ENCODE assay signal across 13 cellular contexts in genomic region chr14:57574617-57575288, GRCh38.
DNase-seq lines count a peak whose midpoint lies in the region; ATAC-seq, FAIRE-seq and TF ChIP-seq lines count a peak whose summit lies in the region.
"Had no signal": no experiment of that assay in that cellular context is flagged by ENCODE, and none has a peak within 500 bp of the region (broad histone marks: within the 10 kb centered on the region; RNA-seq: fewer than 3 reads in every experiment).

No MANE protein-coding gene starts in this region.

- FAIRE-seq in pancreas (lab: Jason Lieb, UNC) = no peak

- ATAC-seq in pancreas (peak in 3 of 4 donors; percentile 55 to 66 (median 62)), left cardiac atrium (no peak)

- no peaks in the 10 kb centered on the region for H3K9me3 ChIP-seq in pancreas
- H3K9me3 ChIP-seq: tibial nerve had no signal

- intact Hi-C loops in pancreas (cut with DNase I) = no loop called here
- intact Hi-C loops in left cardiac atrium (cut with DNase I) = no loop called here

- no peak overlapping the region for H3K4me3 ChIP-seq in pancreas
- H3K4me3 ChIP-seq: tibial nerve had no signal

- no peaks in the 10 kb centered on the region for H3K4me1 ChIP-seq in pancreas
- H3K4me1 ChIP-seq: tibial nerve had no signal

- H3K36me3 ChIP-seq in pancreas = no peaks in the 10 kb centered on the region
- H3K36me3 ChIP-seq: tibial nerve had no signal

- DNase-seq in NCI-H1417 (lab: John Stamatoyannopoulos, UW) (peak; percentile 51 to 72 (median 59)), NCI-H1417 treated with DMSO at 0.1 percent for 48 hours (lab: John Stamatoyannopoulos, UW) (no peak), NCI-H1694 treated with DMSO at 0.1 percent for 48 hours (lab: John Stamatoyannopoulos, UW) (peak; percentile 8), cerebellum (ENCODE audit: low spot score) (peak; percentile 19), pancreas (peak in 1 of 6 donors; percentile 13), dermis blood vessel endothelial cell (no peak), left cardiac atrium (no peak), amniotic stem cell (lab: John Stamatoyannopoulos, UW) (no peak)
- DNase-seq: activated effector memory CD4-positive, alpha-beta T cell treated with Interleukin-2 at 50 U/mL for 16 hours; DND-41; IMR-90; NCI-H1436 had no signal

- peak in 1 of 4 donors; percentile 20 for TF ChIP-seq CTCF in pancreas (IDR thresholded peaks at IDR 0.05)

- no peak overlapping the region for H3K27ac ChIP-seq in pancreas
- H3K27ac ChIP-seq: tibial nerve had no signal

- no peaks in the 10 kb centered on the region for H3K27me3 ChIP-seq in pancreas
- H3K27me3 ChIP-seq: tibial nerve had no signal

- WGBS in pancreas, 2 donors = 45 to 49% methylated on average over 5 of the region's 5 CpGs

Comparison
In these comparisons a context has a peak if more than half of its experiments do, and no peak if none do; other contexts are left out.
1. DNase-seq: peak in NCI-H1417 (3 of 3), NCI-H1694 treated with DMSO at 0.1 percent for 48 hours (single experiment) and cerebellum (single experiment); none in NCI-H1417 treated with DMSO at 0.1 percent for 48 hours (single experiment), dermis blood vessel endothelial cell (single experiment), left cardiac atrium (single experiment) and amniotic stem cell (single experiment).
2. ATAC-seq: peak in pancreas (3 of 4); none in left cardiac atrium (0 of 2).